Comparison of ENCODE assay signal across 29 cellular contexts in the genomic region with DNA sequence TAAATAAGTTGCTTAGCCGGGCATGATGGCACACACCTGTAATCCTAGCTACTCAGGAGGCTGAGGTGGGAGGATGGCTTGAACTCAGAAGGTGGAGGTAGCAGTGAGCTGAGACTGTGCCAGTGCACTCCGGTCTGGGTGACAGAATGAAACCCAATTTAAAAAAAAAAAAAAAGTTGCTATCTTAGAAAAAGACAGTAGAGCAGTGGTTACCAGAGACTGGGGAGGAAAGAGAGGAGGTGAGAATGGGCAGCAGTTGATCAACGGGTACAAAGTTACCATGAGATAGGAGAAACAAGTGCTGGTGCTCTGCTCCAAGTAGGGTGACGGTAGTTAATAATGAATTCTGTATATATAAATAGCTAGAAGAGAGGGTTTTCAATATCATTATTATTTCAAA. TPM values are rescaled to one million over a fixed set of nuclear protein-coding genes. Genes with fewer than 3 reads are reported as not detected.
DNase-seq lines count a peak whose midpoint lies in the region; ATAC-seq and TF ChIP-seq lines count a peak whose summit lies in the region.
"Had no signal": no experiment of that assay in that cellular context is flagged by ENCODE, and none has a peak within 500 bp of the region (broad histone marks: within the 10 kb centered on the region; RNA-seq: fewer than 3 reads in every experiment).

No MANE protein-coding gene starts in this region.

- H3K27ac Mint-ChIP-seq in T-helper 1 cell treated with Interleukin-12 subunit alpha and Interleukin-12 subunit beta and Interleukin-4 antibody, amounts not matched to agents 30 μg/mL and 1 μg/mL, for 36 hours: peak overlapping the region; percentile 32
- H3K27ac Mint-ChIP-seq in CD4-positive, CD25-positive, alpha-beta regulatory T cell: no peak overlapping the region
- peak overlapping the region; percentile 31 for H3K27ac Mint-ChIP-seq in activated CD8-positive, alpha-beta T cell treated with anti-CD3 and anti-CD28 coated beads for 36 hours
- H3K27ac Mint-ChIP-seq: activated CD4-positive, alpha-beta T cell treated with anti-CD3 and anti-CD28 coated beads for 36 hours; brain; neural progenitor cell had no signal

- no peaks in the 10 kb centered on the region for H3K36me3 ChIP-seq in CD4-positive, CD25-positive, alpha-beta regulatory T cell (ENCODE audit: control insufficient read depth, insufficient read depth, low read length)
- H3K36me3 ChIP-seq in esophagus muscularis mucosa: no peaks in the 10 kb centered on the region
- no peaks in the 10 kb centered on the region for H3K36me3 ChIP-seq in aorta (ENCODE audit: control insufficient read depth in 1 of 2, insufficient read depth in 2 of 2, low read length in 1 of 2)
- H3K36me3 ChIP-seq: adrenal gland, HAP-1, neural progenitor cell had no signal

- no peak for TF ChIP-seq POLR2A in esophagus muscularis mucosa (IDR thresholded peaks at IDR 0.05; ENCODE audit: low read depth)

- H3K27ac ChIP-seq in CD4-positive, CD25-positive, alpha-beta regulatory T cell (ENCODE audit: insufficient read depth, low read length, poor library complexity, severe bottlenecking): no peak overlapping the region
- H3K27ac ChIP-seq in esophagus muscularis mucosa (replicated peaks in 1 of 4) (no peak overlapping the region), aorta (ENCODE audit: low read depth in 1 of 2, low read length in 2 of 2) (no peak overlapping the region)
- H3K27ac ChIP-seq: 22Rv1, neural progenitor cell, parathyroid adenoma, testis had no signal

- 89% methylated on average over 4 of the region's 4 CpGs for WGBS in esophagus muscularis mucosa
- WGBS in aorta, 2 donors: 77 to 81% methylated on average over 4 of the region's 4 CpGs

- peaks cover 27% of the 10 kb centered on the region for H3K4me1 ChIP-seq in CD4-positive, CD25-positive, alpha-beta regulatory T cell (ENCODE audit: control insufficient read depth, insufficient read depth, low read length, poor library complexity, severe bottlenecking)
- no peaks in the 10 kb centered on the region for H3K4me1 ChIP-seq in esophagus muscularis mucosa
- no peaks in the 10 kb centered on the region for H3K4me1 ChIP-seq in aorta (ENCODE audit: control insufficient read depth in 1 of 2, insufficient read depth in 2 of 2, low read length in 2 of 2)
- H3K4me1 ChIP-seq: HAP-1, neural progenitor cell, parathyroid adenoma, testis had no signal

- TF ChIP-seq EP300 in esophagus muscularis mucosa (IDR thresholded peaks at IDR 0.05): no peak

- CTCF ChIA-PET in activated CD8-positive, alpha-beta T cell treated with anti-CD3 and anti-CD28 coated beads for 36 hours (lab: Charles Lee): interaction anchor here (0.6 to 1.3 kb wide), 2 partner anchors 17 to 181 kb away, joined by 3 to 7 read pairs; a partner anchor contains a TSS

- peaks cover 80% of the 10 kb centered on the region for H3K4me1 Mint-ChIP-seq in T-helper 1 cell treated with Interleukin-12 subunit alpha and Interleukin-12 subunit beta and Interleukin-4 antibody, amounts not matched to agents 30 μg/mL and 1 μg/mL, for 36 hours (ENCODE audit: low read depth)
- peaks cover 25 to 59% (median 51%) of the 10 kb centered on the region in 4 donors for H3K4me1 Mint-ChIP-seq in CD4-positive, CD25-positive, alpha-beta regulatory T cell
- H3K4me1 Mint-ChIP-seq in activated CD8-positive, alpha-beta T cell treated with anti-CD3 and anti-CD28 coated beads for 36 hours (ENCODE audit: low read depth): peaks cover 60% of the 10 kb centered on the region
- H3K4me1 Mint-ChIP-seq: neural progenitor cell had no signal

- peak overlapping the region; percentile 63 for H3K4me3 ChIP-seq in CD4-positive, CD25-positive, alpha-beta regulatory T cell (ENCODE audit: low read depth, low read length)
- H3K4me3 ChIP-seq in esophagus muscularis mucosa: no peak overlapping the region
- no peak overlapping the region for H3K4me3 ChIP-seq in aorta (ENCODE audit: low read length in 2 of 2)
- H3K4me3 ChIP-seq: adrenal gland, HAP-1, neural progenitor cell, testis had no signal

- POLR2A ChIA-PET in activated CD8-positive, alpha-beta T cell treated with anti-CD3 and anti-CD28 coated beads for 36 hours (lab: Charles Lee): interaction anchor here (0.9 to 1.4 kb wide), 2 partner anchors 54 to 58 kb away, joined by 3 to 4 read pairs; a partner anchor contains a TSS

- H3K27me3 ChIP-seq in CD4-positive, CD25-positive, alpha-beta regulatory T cell (ENCODE audit: control insufficient read depth, insufficient read depth, low read length): no peaks in the 10 kb centered on the region
- H3K27me3 ChIP-seq in esophagus muscularis mucosa (peaks cover 0 to 37% (median 0%) of the 10 kb centered on the region in 4 donors), aorta (ENCODE audit: control insufficient read depth in 1 of 2, insufficient read depth in 2 of 2, low read length in 1 of 2) (peaks cover 0 to 2% of the 10 kb centered on the region in 2 donors)
- H3K27me3 ChIP-seq: neural progenitor cell, testis had no signal

- no peak for TF ChIP-seq CTCF in activated CD8-positive, alpha-beta T cell treated with anti-CD3 and anti-CD28 coated beads for 36 hours (IDR thresholded peaks at IDR 0.05)
- TF ChIP-seq CTCF in esophagus muscularis mucosa (IDR thresholded peaks at IDR 0.05): no peak

- H3K27me3 Mint-ChIP-seq in T-helper 1 cell treated with Interleukin-12 subunit alpha and Interleukin-12 subunit beta and Interleukin-4 antibody, amounts not matched to agents 30 μg/mL and 1 μg/mL, for 36 hours (ENCODE audit: low read depth): peaks cover 29% of the 10 kb centered on the region
- peaks cover 4% of the 10 kb centered on the region for H3K27me3 Mint-ChIP-seq in CD4-positive, CD25-positive, alpha-beta regulatory T cell
- H3K27me3 Mint-ChIP-seq in activated CD8-positive, alpha-beta T cell treated with anti-CD3 and anti-CD28 coated beads for 36 hours: peaks cover 22% of the 10 kb centered on the region

- ATAC-seq in CD4-positive, CD25-positive, alpha-beta regulatory T cell (ENCODE audit: low read depth in 2 of 2): no peak
- ATAC-seq in activated CD8-positive, alpha-beta T cell treated with anti-CD3 and anti-CD28 coated beads for 36 hours: no peak
- ATAC-seq in aorta (ENCODE audit: low FRiP score) (no peak), HG03439 (IDR thresholded peaks at IDR 0.05; ENCODE audit: unreplicated experiment) (no peak)
- ATAC-seq: left colon, SK-N-SH treated with all-trans-retinoic acid at 6 μM for 48 hours had no signal

- H3K9me3 ChIP-seq in CD4-positive, CD25-positive, alpha-beta regulatory T cell (ENCODE audit: control insufficient read depth in 2 of 2, low read length in 2 of 2): no peaks in the 10 kb centered on the region
- H3K9me3 ChIP-seq in esophagus muscularis mucosa (no peaks in the 10 kb centered on the region), aorta (ENCODE audit: control insufficient read depth, low read length) (peaks cover 1% of the 10 kb centered on the region)
- H3K9me3 ChIP-seq: adrenal gland, testis had no signal

- H3K36me3 Mint-ChIP-seq in T-helper 1 cell treated with Interleukin-12 subunit alpha and Interleukin-12 subunit beta and Interleukin-4 antibody, amounts not matched to agents 30 μg/mL and 1 μg/mL, for 36 hours (ENCODE audit: low read depth): peaks cover 39% of the 10 kb centered on the region
- H3K36me3 Mint-ChIP-seq in CD4-positive, CD25-positive, alpha-beta regulatory T cell: no peaks in the 10 kb centered on the region
- H3K36me3 Mint-ChIP-seq in activated CD8-positive, alpha-beta T cell treated with anti-CD3 and anti-CD28 coated beads for 36 hours (ENCODE audit: low read depth): peaks cover 2% of the 10 kb centered on the region
- H3K36me3 Mint-ChIP-seq: brain, neural progenitor cell had no signal

- intact Hi-C loops in activated CD8-positive, alpha-beta T cell treated with anti-CD3 and anti-CD28 coated beads for 36 hours (cut with micrococcal nuclease): no loop called here
- intact Hi-C loops in esophagus muscularis mucosa (cut with DNase I): no loop called here
- intact Hi-C loops in aorta (cut with DNase I): no loop called here

- peaks cover 8% of the 10 kb centered on the region for H3K9me3 Mint-ChIP-seq in T-helper 1 cell treated with Interleukin-12 subunit alpha and Interleukin-12 subunit beta and Interleukin-4 antibody, amounts not matched to agents 30 μg/mL and 1 μg/mL, for 36 hours
- peaks cover 0 to 4% (median 0%) of the 10 kb centered on the region in 7 donors for H3K9me3 Mint-ChIP-seq in CD4-positive, CD25-positive, alpha-beta regulatory T cell
- H3K9me3 Mint-ChIP-seq in activated CD8-positive, alpha-beta T cell treated with anti-CD3 and anti-CD28 coated beads for 36 hours: peaks cover 4% of the 10 kb centered on the region
- H3K9me3 Mint-ChIP-seq: brain, neural progenitor cell had no signal

- H3K4me3 Mint-ChIP-seq in T-helper 1 cell treated with Interleukin-12 subunit alpha and Interleukin-12 subunit beta and Interleukin-4 antibody, amounts not matched to agents 30 μg/mL and 1 μg/mL, for 36 hours: peak overlapping the region; percentile 6
- H3K4me3 Mint-ChIP-seq in CD4-positive, CD25-positive, alpha-beta regulatory T cell: peak overlapping the region in 3 of 4 donors; percentile 25 to 78 (median 71)
- no peak overlapping the region for H3K4me3 Mint-ChIP-seq in activated CD8-positive, alpha-beta T cell treated with anti-CD3 and anti-CD28 coated beads for 36 hours
- H3K4me3 Mint-ChIP-seq: activated CD4-positive, alpha-beta T cell treated with anti-CD3 and anti-CD28 coated beads for 36 hours; brain; neural progenitor cell had no signal

- DNase-seq in T-helper 1 cell (no peak), esophagus muscularis mucosa (ENCODE audit: extremely low spot score) (peak; percentile 17), aorta (no peak), inferior parietal cortex (ENCODE audit: extremely low spot score) (no peak)
- no peak for DNase-seq in CD4-positive, CD25-positive, alpha-beta regulatory T cell
- no peak for DNase-seq in activated CD8-positive, alpha-beta T cell treated with anti-CD3 and anti-CD28 coated beads for 36 hours
- DNase-seq: activated CD4-positive, alpha-beta T cell treated with anti-CD3 and anti-CD28 coated beads for 36 hours; adrenal gland; C1 segment of cervical spinal cord; hippocampal formation; IMR-90; left colon; NCI-H1436; NCI-H2081; NCI-H69; Right ventricle myocardium superior; small intestine; stimulated activated naive CD4-positive, alpha-beta T cell treated with Interleukin-2 at 50 U/mL for 16 hours; testis had no signal

RNA-seq across cellular contexts. Expression of a gene that starts 0.8 kb away (rescaled TPM):
- 9.5 TPM for total RNA-seq in CD4-positive, CD25-positive, alpha-beta regulatory T cell
- 10 to 100 TPM; 14.4 to 25.6 (median 16.5) TPM for polyA plus RNA-seq in CD4-positive, CD25-positive, alpha-beta regulatory T cell
- total RNA-seq in activated CD8-positive, alpha-beta T cell treated with anti-CD3 and anti-CD28 coated beads for 36 hours: under 1 TPM; 0.81 to 0.83 TPM
- total RNA-seq in esophagus muscularis mucosa: 1 to 10 TPM in 3 of 4 donors, under 1 TPM in 1; 0.46 to 6.0 (median 2.3) TPM
- total RNA-seq in aorta: 1 to 10 TPM; 2.8 to 6.2 TPM
- under 1 TPM in 1 of 2 donors, not detected in 1; 0.18 TPM for polyA plus RNA-seq in aorta
- total RNA-seq: IMR-90, LHCN-M2, lung microvascular endothelial cell had no signal
- polyA plus RNA-seq: IMR-90 had no signal

RNA-seq across cellular contexts. Expression of a gene that starts 17.7 kb away (rescaled TPM):
- total RNA-seq in CD4-positive, CD25-positive, alpha-beta regulatory T cell: 18.2 TPM
- polyA plus RNA-seq in CD4-positive, CD25-positive, alpha-beta regulatory T cell: 10 to 100 TPM; 10.9 to 18.6 (median 15.7) TPM
- 1 to 10 TPM; 1.7 to 2.2 TPM for total RNA-seq in activated CD8-positive, alpha-beta T cell treated with anti-CD3 and anti-CD28 coated beads for 36 hours
- total RNA-seq in esophagus muscularis mucosa (1 to 10 TPM in 1 of 4 donors, under 1 TPM in 3; 0.39 to 3.0 (median 0.44) TPM), aorta (1 to 10 TPM; 4.1 to 5.7 TPM)
- polyA plus RNA-seq in aorta: 1 to 10 TPM in 1 of 2 donors, under 1 TPM in 1; 0.05 to 2.1 TPM
- total RNA-seq: IMR-90, LHCN-M2, lung microvascular endothelial cell had no signal
- polyA plus RNA-seq: IMR-90 had no signal

RNA-seq across cellular contexts. Expression of a gene that starts 54.0 kb away (rescaled TPM):
- total RNA-seq in CD4-positive, CD25-positive, alpha-beta regulatory T cell: 10.6 TPM
- 1 to 10 TPM; 1.4 to 2.2 (median 1.9) TPM for polyA plus RNA-seq in CD4-positive, CD25-positive, alpha-beta regulatory T cell
- 1 to 10 TPM; 2.8 TPM for total RNA-seq in activated CD8-positive, alpha-beta T cell treated with anti-CD3 and anti-CD28 coated beads for 36 hours
- total RNA-seq in esophagus muscularis mucosa (1 to 10 TPM; 1.1 to 3.0 (median 2.0) TPM), aorta (1 to 10 TPM; 3.1 to 5.1 TPM)
- 1 to 10 TPM in 1 of 2 donors, under 1 TPM in 1; 0.59 to 1.8 TPM for polyA plus RNA-seq in aorta

Comparison
In these comparisons a context has a peak if more than half of its experiments do, and no peak if none do; other contexts are left out.
1. H3K27ac Mint-ChIP-seq: peak in T-helper 1 cell treated with Interleukin-12 subunit alpha and Interleukin-12 subunit beta and Interleukin-4 antibody, amounts not matched to agents 30 μg/mL and 1 μg/mL, for 36 hours (single experiment) and activated CD8-positive, alpha-beta T cell treated with anti-CD3 and anti-CD28 coated beads for 36 hours (single experiment); none in CD4-positive, CD25-positive, alpha-beta regulatory T cell (0 of 3).